25 cellular contexts compared by ENCODE assay signal in genomic region chr12:121549075-121549474, GRCh38. TPM values are rescaled to one million over a fixed set of nuclear protein-coding genes. Genes with fewer than 3 reads are reported as not detected.
DNase-seq lines count a peak whose midpoint lies in the region; ATAC-seq, FAIRE-seq and TF ChIP-seq lines count a peak whose summit lies in the region.
"Had no signal": no experiment of that assay in that cellular context is flagged by ENCODE, and none has a peak within 500 bp of the region (broad histone marks: within the 10 kb centered on the region; RNA-seq: fewer than 3 reads in every experiment).

No MANE protein-coding gene starts in this region.

- POLR2A ChIA-PET in HepG2 (lab: Yijun Ruan, JAX): interaction anchor here (1.2 kb wide), 1 partner anchor 12 kb away, joined by 3 read pairs; no protein-coding TSS in a partner anchor
- POLR2A ChIA-PET in H1 (lab: Charles Lee; ENCODE audit: partially characterized antibody): interaction anchor here (1.3 to 40.9 kb wide), 2 partner anchors 22 to 78 kb away, joined by 3 to 793 read pairs; partner anchors contain the start of gene KDM2B

- H3K27me3 ChIP-seq in HepG2 (ENCODE audit: control insufficient read depth in 1 of 2, insufficient read depth in 2 of 2, low read length in 2 of 2) (no peaks in the 10 kb centered on the region), right lobe of liver (no peaks in the 10 kb centered on the region), WERI-Rb-1 (ENCODE audit: insufficient read depth, low read depth, severe bottlenecking) (no peaks in the 10 kb centered on the region), H1 (replicated peaks in 1 of 4; ENCODE audit: control insufficient read depth in 3 of 4, extremely low read depth in 1 of 4, insufficient read depth in 3 of 4, low read length in 3 of 4) (no peaks in the 10 kb centered on the region)
- H3K27me3 ChIP-seq: BE2C; BLaER1 treated with 17β-estradiol and CSF1 and Interleukin-3, amounts not matched to agents 10 nM and 100 nM had no signal

- H2AK5ac ChIP-seq in H1 (ENCODE audit: low read depth, low read length): no peak overlapping the region

- H3K79me1 ChIP-seq in H1 (ENCODE audit: low read depth, low read length): peaks cover 3% of the 10 kb centered on the region; the same call in 1 of the 2 replicates

- in situ Hi-C loops in HepG2 (cut with HindIII; ENCODE audit: extremely low pct_ligation_motif_present, low pct_unique_long_range_greater_than_20kb): no loop called here

- H3K27ac ChIP-seq in HepG2 (ENCODE audit: extremely low read length, insufficient read depth, low read length) (no peak overlapping the region), right lobe of liver (no peak overlapping the region), WERI-Rb-1 (peak overlapping the region; percentile 34), H1 (ENCODE audit: low read depth, low read length) (0 out of 2 replicates have a peak overlapping the region, but pooled peaks have one; percentile 25)
- H3K27ac ChIP-seq: A549, GM23248 had no signal

- no peak for TF ChIP-seq EP300 in HepG2 (IDR thresholded peaks at IDR 0.05; ENCODE audit: low read depth in 2 of 2, low read length in 2 of 2)
- no peak for TF ChIP-seq EP300 in HepG2 (CRISPR knock-in tag; IDR thresholded peaks at IDR 0.05; ENCODE audit: borderline replicate concordance)
- TF ChIP-seq EP300 in H1 (IDR thresholded peaks at IDR 0.05; ENCODE audit: borderline replicate concordance in 1 of 2, low read depth in 2 of 2, low read length in 2 of 2): no peak

- H3K56ac ChIP-seq in H1 (replicated peaks; ENCODE audit: insufficient read length, low read depth, low read length): no peak overlapping the region

- H3K4ac ChIP-seq in H1 (replicated peaks; ENCODE audit: insufficient read length, low read depth, low read length): no peak overlapping the region

- no peak overlapping the region for H3K9ac ChIP-seq in HepG2 (ENCODE audit: insufficient read depth, low read depth, low read length)
- H3K9ac ChIP-seq in H1 (replicated peaks in 1 of 4; ENCODE audit: extremely low read depth in 1 of 4, low read depth in 3 of 4, low read length in 3 of 4): no peak overlapping the region
- H3K9ac ChIP-seq: BLaER1 treated with 17β-estradiol and CSF1 and Interleukin-3, amounts not matched to agents 10 nM and 100 nM; GM23248 had no signal

- no peaks in the 10 kb centered on the region for H3K23me2 ChIP-seq in H1 (ENCODE audit: low read depth, low read length)

- no peak overlapping the region for H3K4me2 ChIP-seq in HepG2 (ENCODE audit: low read depth, low read length)
- no peak overlapping the region for H3K4me2 ChIP-seq in H1 (ENCODE audit: insufficient read depth in 1 of 2, low read depth in 2 of 2, low read length in 2 of 2)
- H3K4me2 ChIP-seq: A549; BLaER1 treated with 17β-estradiol and CSF1 and Interleukin-3, amounts not matched to agents 10 nM and 100 nM had no signal

- no peak overlapping the region for H2BK20ac ChIP-seq in H1 (ENCODE audit: low read length)

- H3K14ac ChIP-seq in H1 (ENCODE audit: insufficient read length): no peak overlapping the region

- H2AFZ ChIP-seq in HepG2 (ENCODE audit: low read length): no peak overlapping the region
- H2AFZ ChIP-seq in H1 (ENCODE audit: low read length): no peak overlapping the region
- H2AFZ ChIP-seq: GM23248 had no signal

- H4K91ac ChIP-seq in H1 (replicated peaks; ENCODE audit: insufficient read length, low read length): no peak overlapping the region

- H3K23ac ChIP-seq in H1 (ENCODE audit: insufficient read length): no peak overlapping the region

- no TSS peak for BruUV-seq in HepG2 (replicated peaks; lab: Mats Ljungman, UMichigan)

- CTCF ChIA-PET in HepG2 (lab: Yijun Ruan, JAX; ENCODE audit: low intra/inter-chr PET ratio, low total read pairs): no interaction called here
- CTCF ChIA-PET in H1 (lab: Charles Lee; ENCODE audit: partially characterized antibody): interaction anchor here (1.0 to 5.7 kb wide), 7 partner anchors 13 to 148 kb away, joined by 3 to 49 read pairs (median 3); partner anchors contain the start of gene ORAI1

- no peak overlapping the region for H3K4me3 ChIP-seq in HepG2 (replicated peaks in 1 of 3; ENCODE audit: insufficient read depth in 1 of 3, low read depth in 2 of 3, low read length in 3 of 3)
- H3K4me3 ChIP-seq in right lobe of liver: no peak overlapping the region
- no peak overlapping the region for H3K4me3 ChIP-seq in WERI-Rb-1 (ENCODE audit: low read depth, low read length)
- no peak overlapping the region for H3K4me3 ChIP-seq in H1 (ENCODE audit: extremely low read depth in 1 of 4, insufficient read depth in 2 of 4, low read depth in 3 of 4, low read length in 4 of 4)
- H3K4me3 ChIP-seq: A549; BLaER1 treated with 17β-estradiol and CSF1 and Interleukin-3, amounts not matched to agents 10 nM and 100 nM; GM23248 had no signal

- 0 out of 2 replicates have a peak overlapping the region, but pooled peaks have one; percentile 35 for H2BK5ac ChIP-seq in H1 (ENCODE audit: low read depth, low read length)

- H3K79me2 ChIP-seq in HepG2 (ENCODE audit: insufficient read depth, low read length) (no peaks in the 10 kb centered on the region), H1 (ENCODE audit: control insufficient read depth in 1 of 2, insufficient read depth in 2 of 2, low read length in 2 of 2) (peaks cover 0 to 25% of the 10 kb centered on the region in 2 experiments; a peak in 2 of 4 replicates)

- TF ChIP-seq RAD21 in HepG2 (CRISPR knock-in tag; IDR thresholded peaks at IDR 0.05) (no peak), H1 (IDR thresholded peaks at IDR 0.05 in 1 of 2, conservative IDR thresholded peaks at IDR 0.05 in 1 of 2; ENCODE audit: low read depth in 2 of 2, low read length in 2 of 2) (no peak)

- 100% methylated on average over 7 of the region's 7 CpGs for WGBS in HepG2 (ENCODE audit: low lambda C conversion rate)
- WGBS in right lobe of liver (ENCODE audit: insufficient coverage, low coverage, low lambda C conversion rate, missing lambda C conversion rate): 80% methylated on average over 1 of the region's 7 CpGs
- WGBS in H1 (ENCODE audit: extremely low coverage in 1 of 2, insufficient coverage in 1 of 2, insufficient read length in 1 of 2, insufficient replicate concordance in 2 of 2, low coverage in 1 of 2, low lambda C conversion rate in 2 of 2, missing lambda C conversion rate in 1 of 2), 2 experiments: 96% methylated on average over 7 of the region's 7 CpGs; no CpG with 5 or more reads in 1 of the 2 experiments

- no peak overlapping the region for H2BK15ac ChIP-seq in H1 (ENCODE audit: low read length)

- H4K20me1 ChIP-seq in HepG2 (ENCODE audit: insufficient read depth, low read length) (no peaks in the 10 kb centered on the region), H1 (replicated peaks in 1 of 2; ENCODE audit: control insufficient read depth in 1 of 2, insufficient read depth in 2 of 2, low read length in 2 of 2) (peaks cover 2 to 17% of the 10 kb centered on the region in 2 experiments)

- no peak overlapping the region for H4K5ac ChIP-seq in H1 (ENCODE audit: insufficient read length, low read depth, low read length)

- no peak overlapping the region for H2BK12ac ChIP-seq in H1 (ENCODE audit: low read depth, low read length)

- intact Hi-C loops in HepG2 (cut with micrococcal nuclease; ENCODE audit: unreplicated experiment): no loop called here
- intact Hi-C loops in right lobe of liver (cut with DNase I): no loop called here

- no peak overlapping the region for H2BK120ac ChIP-seq in H1 (replicated peaks; ENCODE audit: low read depth, low read length)

- peaks cover 55% of the 10 kb centered on the region for H3K4me1 ChIP-seq in HepG2 (ENCODE audit: insufficient read depth, low read length)
- H3K4me1 ChIP-seq in right lobe of liver: peaks cover 0 to 20% (median 8%) of the 10 kb centered on the region in 4 donors
- peaks cover 0 to 3% (median 0%) of the 10 kb centered on the region in 4 experiments; a peak in 1 of 7 replicates for H3K4me1 ChIP-seq in H1 (replicated peaks in 1 of 4; ENCODE audit: control insufficient read depth in 3 of 4, insufficient read depth in 4 of 4, low read length in 3 of 4)
- H3K4me1 ChIP-seq: A549, BE2C had no signal

- H3K36me3 ChIP-seq in HepG2 (replicated peaks in 1 of 2; ENCODE audit: control insufficient read depth in 1 of 2, insufficient read depth in 2 of 2, low read length in 2 of 2): peaks cover 4 to 12% of the 10 kb centered on the region in 2 experiments; a peak in 2 of 5 replicates
- H3K36me3 ChIP-seq in right lobe of liver: no peaks in the 10 kb centered on the region
- peaks cover 2% of the 10 kb centered on the region for H3K36me3 ChIP-seq in WERI-Rb-1
- H3K36me3 ChIP-seq in H1 (ENCODE audit: control insufficient read depth in 2 of 4, insufficient read depth in 4 of 4, low read length in 3 of 4): peaks cover 25 to 58% (median 45%) of the 10 kb centered on the region in 4 experiments

- DNase-seq in HepG2 (ENCODE audit: low spot score): no peak
- DNase-seq in right lobe of liver: no peak
- DNase-seq in WERI-Rb-1: no peak
- no peak for DNase-seq in H1 (ENCODE audit: low read depth in 1 of 2, low spot score in 2 of 2)
- no peak for DNase-seq in COR-L47 (lab: John Stamatoyannopoulos, UW)
- no peak for DNase-seq in NCI-H774 (lab: John Stamatoyannopoulos, UW)
- DNase-seq: 8988T; ACHN; AML-193; BE2C; Calu3; CD4-positive, alpha-beta T cell; CD8-positive, alpha-beta memory T cell; DMS53; DMS79 treated with DMSO at 0.1 percent for 48 hours; GF-D8; GM23248; H9; HFFc6 had no signal

- TF ChIP-seq CTCF in HepG2 (CRISPR knock-in tag; IDR thresholded peaks at IDR 0.05) (no peak), right lobe of liver (IDR thresholded peaks at IDR 0.05) (no peak), WERI-Rb-1 (IDR thresholded peaks at IDR 0.05; ENCODE audit: low read depth, low read length) (no peak), H1 (IDR thresholded peaks at IDR 0.05; ENCODE audit: control extremely low read depth in 1 of 3, insufficient read depth in 1 of 3, low read depth in 1 of 3, low read length in 3 of 3) (no peak)

- FAIRE-seq in HepG2 (lab: Jason Lieb, UNC): no peak
- FAIRE-seq in H1 (lab: Jason Lieb, UNC): no peak
- FAIRE-seq: A549, GM12891, GM18507 had no signal

- ATAC-seq in HepG2 (no peak), right lobe of liver (no peak), HG03095 (IDR thresholded peaks at IDR 0.05; ENCODE audit: unreplicated experiment) (no peak)
- ATAC-seq: A549, HCT116 had no signal

- no peak overlapping the region for H4K8ac ChIP-seq in H1 (ENCODE audit: extremely low read depth, insufficient read depth, low read length)

- TF ChIP-seq POLR2A in HepG2 (IDR thresholded peaks at IDR 0.05; ENCODE audit: insufficient read depth in 1 of 2, low read depth in 2 of 2, low read length in 2 of 2) (no peak), right lobe of liver (IDR thresholded peaks at IDR 0.05) (no peak), H1 (IDR thresholded peaks at IDR 0.05; ENCODE audit: control extremely low read depth in 1 of 2, low read depth in 2 of 2, low read length in 2 of 2) (no peak)

- no peak overlapping the region for H3K18ac ChIP-seq in H1 (ENCODE audit: extremely low read depth, low read length)

- H3K9me3 ChIP-seq in HepG2 (ENCODE audit: low read length): no peaks in the 10 kb centered on the region
- no peaks in the 10 kb centered on the region for H3K9me3 ChIP-seq in right lobe of liver
- H3K9me3 ChIP-seq in WERI-Rb-1 (ENCODE audit: severe bottlenecking): no peaks in the 10 kb centered on the region
- H3K9me3 ChIP-seq in H1 (ENCODE audit: insufficient read depth in 2 of 2, low read depth in 1 of 2, low read length in 1 of 2): no peaks in the 10 kb centered on the region
- H3K9me3 ChIP-seq: A549; BE2C; BLaER1 treated with 17β-estradiol and CSF1 and Interleukin-3, amounts not matched to agents 10 nM and 100 nM had no signal

RNA-seq across cellular contexts. Expression of gene KDM2B, which starts 31.7 kb away (rescaled TPM):
- total RNA-seq in HepG2 (2016; rRNA removed; fragmentation: Illumina TruSeq; extraction: Trizol) (25.3 and 26.1 TPM in 2 replicates), right lobe of liver (10 to 100 TPM in 2 of 6 experiments, 1 to 10 TPM in 4; 4.8 to 22.8 (median 9.8) TPM)
- total RNA-seq in HepG2 (2016; cell fraction: cytosol; rRNA removed; fragmentation: Illumina TruSeq; extraction: Trizol; ENCODE audit: low read depth): 11.2 and 11.4 TPM in 2 replicates
- total RNA-seq in HepG2 (2016; cell fraction: insoluble cytoplasmic fraction; rRNA removed; fragmentation: Illumina TruSeq; extraction: Trizol): 20.6 and 26.1 TPM in 2 replicates
- 25.8 and 29.0 TPM in 2 replicates for total RNA-seq in HepG2 (2016; cell fraction: membrane; rRNA removed; fragmentation: Illumina TruSeq; extraction: Trizol)
- 18.4 and 20.7 TPM in 2 replicates for total RNA-seq in HepG2 (2016; cell fraction: nucleus; rRNA removed; fragmentation: Illumina TruSeq; extraction: Trizol)
- polyA plus RNA-seq in HepG2 (2011; rRNA removed) (17.0 and 17.5 TPM in 2 replicates), H1 (2011; rRNA removed) (111 and 167 TPM in 2 replicates)
- polyA plus RNA-seq in HepG2 (2011; cell fraction: cytosol; rRNA removed): 8.3 and 13.5 TPM in 2 replicates
- 50.3 and 60.7 TPM in 2 replicates for polyA plus RNA-seq in HepG2 (2011; cell fraction: nucleus; rRNA removed)
- 13.5 and 15.6 TPM in 2 replicates for polyA plus RNA-seq in HepG2 (2012)
- polyA plus RNA-seq in HepG2 (2016; cell fraction: cytosol; fragmentation: Illumina TruSeq; extraction: Trizol; ENCODE audit: low read depth): 6.0 and 6.9 TPM in 2 replicates
- polyA plus RNA-seq in HepG2 (2016; cell fraction: insoluble cytoplasmic fraction; fragmentation: Illumina TruSeq; extraction: Trizol; ENCODE audit: low read depth): 23.7 and 31.0 TPM in 2 replicates
- 17.2 and 18.2 TPM in 2 replicates for polyA plus RNA-seq in HepG2 (2016; cell fraction: membrane; fragmentation: Illumina TruSeq; extraction: Trizol; ENCODE audit: low read depth)
- 36.9 and 37.0 TPM in 2 replicates for polyA plus RNA-seq in HepG2 (2016; cell fraction: nucleus; fragmentation: Illumina TruSeq; extraction: Trizol; ENCODE audit: insufficient read depth, low read depth)
- 53.2 and 72.8 TPM in 2 replicates for polyA minus RNA-seq in HepG2 (2011; rRNA and poly(A)+ RNA removed; ENCODE audit: low replicate concordance)
- polyA minus RNA-seq in HepG2 (2011; cell fraction: cytosol; rRNA and poly(A)+ RNA removed): 18.0 and 20.7 TPM in 2 replicates
- polyA minus RNA-seq in HepG2 (2011; cell fraction: nucleus; rRNA and poly(A)+ RNA removed): 21.1 and 21.9 TPM in 2 replicates
- total RNA-seq in H1 (2021; fragmentation: NEBNext Ultra II Directional; extraction: Animal tissue kit (Norgen Biotek cat#: 25700)): 156 and 162 TPM in 2 replicates
- polyA plus RNA-seq in H1 (2011; cell fraction: cytosol; rRNA removed): 83.9 TPM
- polyA plus RNA-seq in H1 (2011; cell fraction: nucleus; rRNA removed): 273 TPM
- 96.2 to 111 TPM (median 103 TPM) in 4 replicates for polyA plus RNA-seq in H1 (2012, experiment 1 of 2)
- polyA plus RNA-seq in H1 (2012, experiment 2 of 2): 36.6 TPM
- polyA plus RNA-seq in H1 (2013, experiment 1 of 2): 77.1 TPM
- 72.5 TPM for polyA plus RNA-seq in H1 (2013, experiment 2 of 2)
- 262 and 318 TPM in 2 replicates for polyA minus RNA-seq in H1 (2011; rRNA and poly(A)+ RNA removed)
- polyA minus RNA-seq in H1 (2011; cell fraction: cytosol; rRNA and poly(A)+ RNA removed): 128 TPM
- polyA minus RNA-seq in H1 (2011; cell fraction: nucleus; rRNA and poly(A)+ RNA removed): 128 TPM

Comparison
In these comparisons a context has a peak if more than half of its experiments do, and no peak if none do; other contexts are left out.
1. H3K27ac ChIP-seq: peak in WERI-Rb-1 (single experiment) and H1 (single experiment); none in HepG2 (single experiment) and right lobe of liver (0 of 3).